ENCODE assay signal across 18 cellular contexts in the genomic region with DNA sequence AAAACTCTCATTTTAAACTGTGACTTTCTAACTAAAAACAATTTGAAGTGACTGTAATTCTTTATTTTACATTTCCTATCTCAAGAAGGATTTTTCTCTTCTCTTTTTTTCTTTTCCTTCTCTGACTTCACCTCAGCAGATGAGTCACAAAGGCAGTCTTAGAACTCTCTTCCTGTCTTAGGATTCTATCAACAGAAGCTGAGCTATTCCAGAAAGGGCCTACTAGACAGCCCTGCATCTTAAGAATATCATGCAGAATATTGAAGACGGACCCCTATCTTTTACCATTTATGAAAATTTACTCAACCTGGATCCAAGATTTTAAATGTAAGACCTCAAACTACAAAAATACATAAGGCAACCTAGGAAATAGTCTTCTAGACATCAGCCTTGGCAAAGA.
A peak's percentile ranks its signal among the peaks of the same experiment; 100 is the strongest.
DNase-seq lines count a peak whose midpoint lies in the region; ATAC-seq, FAIRE-seq and TF ChIP-seq lines count a peak whose summit lies in the region.
"Had no signal": no experiment of that assay in that cellular context is flagged by ENCODE, and none has a peak within 500 bp of the region (broad histone marks: within the 10 kb centered on the region; RNA-seq: fewer than 3 reads in every experiment).

No MANE protein-coding gene starts in this region.

- TF ChIP-seq POLR2A in GM12892 (IDR thresholded peaks at IDR 0.05; ENCODE audit: low read depth, low read length) = no peak

- no peaks in the 10 kb centered on the region for H3K9me3 ChIP-seq in SJSA1 (replicated peaks)
- H3K9me3 ChIP-seq: tibial artery had no signal

- no peak overlapping the region for H3K4me3 ChIP-seq in SJSA1
- no peak overlapping the region for H3K4me3 ChIP-seq in fibroblast of mammary gland (ENCODE audit: control insufficient read depth, low read depth, low read length)
- H3K4me3 ChIP-seq: tibial artery had no signal

- no peak for TF ChIP-seq CTCF in fibroblast of mammary gland (conservative IDR thresholded peaks at IDR 0.05; ENCODE audit: control insufficient read depth, insufficient read depth, low read depth, low read length)

- no peaks in the 10 kb centered on the region for H3K36me3 Mint-ChIP-seq in T-helper 2 cell treated with Interferon-gamma antibody and Interleukin-4, amounts not matched to agents 5 μg/mL and 100 μg/mL, for 36 hours (ENCODE audit: low read depth)
- H3K36me3 Mint-ChIP-seq: activated CD8-positive, alpha-beta memory T cell treated with anti-CD3 and anti-CD28 coated beads, Interleukin-2, amount 10 ng/mL, durations not matched to agents 7 days and 5 days; activated naive CD4-positive, alpha-beta T cell treated with anti-CD3 and anti-CD28 coated beads, Interleukin-2, amount 50 U/mL, for 72 hours had no signal

- H3K27me3 ChIP-seq in SJSA1 (replicated peaks) = no peaks in the 10 kb centered on the region
- H3K27me3 ChIP-seq: tibial artery had no signal

- H3K4me3 Mint-ChIP-seq in T-helper 2 cell treated with Interferon-gamma antibody and Interleukin-4, amounts not matched to agents 5 μg/mL and 100 μg/mL, for 36 hours = peak overlapping the region; percentile 29
- H3K4me3 Mint-ChIP-seq: activated CD8-positive, alpha-beta memory T cell treated with anti-CD3 and anti-CD28 coated beads, Interleukin-2, amount 10 ng/mL, durations not matched to agents 7 days and 5 days; dendritic cell treated with granulocyte-macrophage colony-stimulating factor and Interleukin-4, amounts not matched to agents 40 ng/mL and 50 ng/mL, for 4 days; neural crest cell had no signal

- H3K27me3 Mint-ChIP-seq in T-helper 2 cell treated with Interferon-gamma antibody and Interleukin-4, amounts not matched to agents 5 μg/mL and 100 μg/mL, for 36 hours (ENCODE audit: low read depth) = no peaks in the 10 kb centered on the region
- H3K27me3 Mint-ChIP-seq: activated CD8-positive, alpha-beta memory T cell treated with anti-CD3 and anti-CD28 coated beads, Interleukin-2, amount 10 ng/mL, durations not matched to agents 7 days and 5 days; dendritic cell treated with granulocyte-macrophage colony-stimulating factor and Interleukin-4, amounts not matched to agents 40 ng/mL and 50 ng/mL, for 4 days had no signal

- H3K36me3 ChIP-seq in SJSA1 = no peaks in the 10 kb centered on the region
- H3K36me3 ChIP-seq: tibial artery had no signal

- ATAC-seq in HG03280 (IDR thresholded peaks at IDR 0.05; ENCODE audit: unreplicated experiment) = no peak
- ATAC-seq: activated CD8-positive, alpha-beta memory T cell treated with anti-CD3 and anti-CD28 coated beads, Interleukin-2, amount 10 ng/mL, durations not matched to agents 7 days and 5 days; activated naive CD4-positive, alpha-beta T cell treated with anti-CD3 and anti-CD28 coated beads, Interleukin-2, amount 50 U/mL, for 72 hours; left cardiac atrium had no signal

- H3K4me1 Mint-ChIP-seq in T-helper 2 cell treated with Interferon-gamma antibody and Interleukin-4, amounts not matched to agents 5 μg/mL and 100 μg/mL, for 36 hours (ENCODE audit: low read depth) = peaks cover 8% of the 10 kb centered on the region
- H3K4me1 Mint-ChIP-seq: activated CD8-positive, alpha-beta memory T cell treated with anti-CD3 and anti-CD28 coated beads, Interleukin-2, amount 10 ng/mL, durations not matched to agents 7 days and 5 days; neural crest cell had no signal

- peaks cover 11% of the 10 kb centered on the region for H3K4me1 ChIP-seq in SJSA1 (replicated peaks)
- H3K4me1 ChIP-seq: tibial artery had no signal

- H3K27ac ChIP-seq in SJSA1 = peak overlapping the region; percentile 23
- H3K27ac ChIP-seq: tibial artery had no signal

- peaks cover 24% of the 10 kb centered on the region for H3K9me3 Mint-ChIP-seq in T-helper 2 cell treated with Interferon-gamma antibody and Interleukin-4, amounts not matched to agents 5 μg/mL and 100 μg/mL, for 36 hours
- H3K9me3 Mint-ChIP-seq: dendritic cell treated with granulocyte-macrophage colony-stimulating factor and Interleukin-4, amounts not matched to agents 40 ng/mL and 50 ng/mL, for 4 days had no signal

- DNase-seq in T-helper 2 cell treated with Interferon-gamma antibody and Interleukin-4, amounts not matched to agents 5 μg/mL and 100 μg/mL, for 36 hours (ENCODE audit: low spot score) = no peak
- DNase-seq in T-helper 2 cell (no peak), SJSA1 (ENCODE audit: low read depth in 1 of 2, low spot score in 2 of 2) (peak in 1 of 2 experiments; percentile 75), fibroblast of mammary gland (ENCODE audit: low read depth) (peak; percentile 71), stromal cell of bone marrow (ENCODE audit: low read depth) (peak; percentile 36), GM12892 (ENCODE audit: insufficient read length) (no peak), NCI-H1436 treated with DMSO at 0.1 percent for 48 hours (lab: John Stamatoyannopoulos, UW) (no peak)
- DNase-seq: activated CD8-positive, alpha-beta memory T cell treated with anti-CD3 and anti-CD28 coated beads, Interleukin-2, amount 10 ng/mL, durations not matched to agents 7 days and 5 days; Karpas-422; left cardiac atrium; NCI-H2107; stimulated activated CD4-positive, alpha-beta T cell treated with anti-CD3 and anti-CD28 coated beads, Interleukin-12 subunit alpha, Interleukin-12 subunit beta, amount 100 ng/mL, for 4 hours; tibial artery had no signal

- FAIRE-seq in GM12892 (lab: Jason Lieb, UNC) = no peak
- FAIRE-seq: A204.1 had no signal

- no peak overlapping the region for H3K27ac Mint-ChIP-seq in T-helper 2 cell treated with Interferon-gamma antibody and Interleukin-4, amounts not matched to agents 5 μg/mL and 100 μg/mL, for 36 hours
- H3K27ac Mint-ChIP-seq: activated CD8-positive, alpha-beta memory T cell treated with anti-CD3 and anti-CD28 coated beads, Interleukin-2, amount 10 ng/mL, durations not matched to agents 7 days and 5 days; activated naive CD4-positive, alpha-beta T cell treated with anti-CD3 and anti-CD28 coated beads, Interleukin-2, amount 50 U/mL, for 72 hours; dendritic cell treated with granulocyte-macrophage colony-stimulating factor and Interleukin-4, amounts not matched to agents 40 ng/mL and 50 ng/mL, for 4 days had no signal

Comparison
In these comparisons a context has a peak if more than half of its experiments do, and no peak if none do; other contexts are left out.
1. DNase-seq: peak in fibroblast of mammary gland (single experiment) and stromal cell of bone marrow (single experiment); none in T-helper 2 cell treated with Interferon-gamma antibody and Interleukin-4, amounts not matched to agents 5 μg/mL and 100 μg/mL, for 36 hours (single experiment), T-helper 2 cell (0 of 5), GM12892 (single experiment) and NCI-H1436 treated with DMSO at 0.1 percent for 48 hours (single experiment).